ENCODE assay signal across 35 cellular contexts in the genomic region with DNA sequence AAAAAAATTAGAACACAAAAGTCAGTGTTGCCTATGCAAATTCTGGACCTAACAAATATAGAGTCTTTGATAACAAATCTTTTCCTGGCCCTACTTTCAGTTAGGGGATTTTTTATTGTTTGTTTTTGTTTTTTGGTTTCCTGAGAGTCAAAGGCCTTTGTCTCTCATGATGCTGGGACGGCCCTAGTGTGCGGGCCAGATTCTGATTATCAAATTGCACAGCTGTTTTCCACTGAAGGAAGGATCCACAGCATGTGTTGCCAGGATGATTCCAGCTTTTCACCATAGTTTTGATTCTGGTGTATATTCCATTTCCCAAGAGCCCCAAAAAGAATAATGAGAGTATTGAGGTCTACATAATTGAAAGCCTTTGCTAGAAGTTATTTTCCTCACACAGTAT.
"Had no signal": no experiment of that assay in that cellular context is flagged by ENCODE, and none has a peak within 500 bp of the region (broad histone marks: within the 10 kb centered on the region; RNA-seq: fewer than 3 reads in every experiment).

No MANE protein-coding gene starts in this region.

- H3K9me3 ChIP-seq: MG63 had no signal

- H3K4me3 ChIP-seq: MG63 had no signal

- H3K27ac ChIP-seq: KMS-11 had no signal

- DNase-seq: Karpas-422, Kasumi-1, KBM-7, KG1, MG63, MM.1S, MV-4-11, NCI-H1048, NCI-H1092, NCI-H1092 treated with DMSO at 0.1 percent for 48 hours, NCI-H1105, NCI-H1105 treated with DMSO at 0.1 percent for 48 hours, NCI-H1417, NCI-H1417 treated with DMSO at 0.1 percent for 48 hours, NCI-H1436, NCI-H1436 treated with DMSO at 0.1 percent for 48 hours, NCI-H146, NCI-H1694, NCI-H1694 treated with DMSO at 0.1 percent for 48 hours, NCI-H187, NCI-H187 treated with DMSO at 0.1 percent for 48 hours, NCI-H1930, NCI-H2029, NCI-H2029 treated with DMSO at 0.1 percent for 48 hours, NCI-H2081, NCI-H2081 treated with DMSO at 0.1 percent for 48 hours, NCI-H2107, NCI-H2171, NCI-H2171 treated with DMSO at 0.1 percent for 48 hours, NCI-H2227 treated with DMSO at 0.1 percent for 48 hours, NCI-H226, NCI-H345, NCI-H446, NCI-H446 treated with DMSO at 0.1 percent for 48 hours had no signal

- H3K27me3 ChIP-seq: MG63 had no signal

- H3K4me2 ChIP-seq: KMS-11 had no signal
